In the genomic region with DNA sequence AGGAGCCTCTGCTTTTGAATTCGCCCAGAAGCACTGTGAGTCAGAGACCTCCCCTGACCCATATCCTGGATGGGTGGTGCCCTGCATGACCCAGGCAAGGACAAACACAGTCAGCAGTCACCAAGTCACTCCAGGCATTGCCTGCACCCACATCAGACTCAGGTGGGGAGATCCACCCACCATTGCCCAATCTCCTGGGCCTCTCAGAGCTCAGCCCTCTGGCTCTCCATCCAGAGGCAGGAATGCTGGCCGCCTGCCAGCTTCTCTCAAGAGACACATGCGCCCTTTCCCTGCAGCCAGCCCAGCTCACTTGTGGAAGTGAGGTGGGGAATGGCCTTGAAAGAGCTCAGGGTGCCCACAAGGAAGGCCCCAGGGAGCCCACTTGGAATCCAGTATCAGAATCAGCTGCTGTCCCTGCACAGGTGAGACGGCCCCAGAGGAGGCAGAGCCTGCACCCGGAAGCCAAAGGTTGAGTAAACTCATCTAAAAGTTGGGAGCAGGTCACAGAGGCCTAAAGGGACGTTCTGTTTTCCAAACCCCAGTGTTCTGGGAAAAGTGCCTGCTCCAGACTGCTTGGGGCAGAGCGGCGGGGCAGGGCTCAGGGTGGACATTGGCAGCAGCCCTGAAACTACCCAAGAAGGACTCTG, we compare ENCODE assay signal across 8 cellular contexts.
DNase-seq lines count a peak whose midpoint lies in the region; ATAC-seq and TF ChIP-seq lines count a peak whose summit lies in the region.

No MANE protein-coding gene starts in this region.

- DNase-seq in AG20443 (ENCODE audit: low spot score): peak; percentile 52
- DNase-seq in NCI-H1105 treated with DMSO at 0.1 percent for 48 hours (lab: John Stamatoyannopoulos, UW): peak; percentile 84
- DNase-seq in ascending aorta (ENCODE audit: low spot score in 2 of 2): peak; percentile 59 to 95
- peak in 29 of 51 donors; percentile 19 to 70 (median 46) for DNase-seq in hypothalamus (lab: John Stamatoyannopoulos, UW)
- peak; percentile 57 for DNase-seq in superior temporal gyrus (ENCODE audit: extremely low spot score)
- no peak for DNase-seq in stimulated activated CD4-positive, alpha-beta T cell treated with anti-CD3 and anti-CD28 coated beads, Interleukin-4, amount 100 ng/mL, for 1 hour
- no peak for DNase-seq in activated T-cell treated with anti-CD3 and anti-CD28 coated beads for 4 hours

- no peaks in the 10 kb centered on the region for H3K9me3 ChIP-seq in ascending aorta

- TF ChIP-seq CTCF in ascending aorta (IDR thresholded peaks at IDR 0.05): no peak

- intact Hi-C loops in ascending aorta (cut with DNase I): loop anchor here (2.0 to 5.0 kb wide), 2 partner anchors 15 to 36 kb away; no protein-coding TSS in a partner anchor

- H3K27me3 ChIP-seq in ascending aorta: no peaks in the 10 kb centered on the region

- no peak for ATAC-seq in GM18867 (IDR thresholded peaks at IDR 0.05; ENCODE audit: unreplicated experiment)

- H3K4me1 ChIP-seq in ascending aorta: peaks cover 4 to 33% of the 10 kb centered on the region in 2 donors

- peak overlapping the region; percentile 86 to 91 for H3K27ac ChIP-seq in ascending aorta

- H3K36me3 ChIP-seq in ascending aorta: peaks cover 5 to 15% of the 10 kb centered on the region in 2 donors

- no peak overlapping the region for H3K4me3 ChIP-seq in ascending aorta

Comparison
In these comparisons a context has a peak if more than half of its experiments do, and no peak if none do; other contexts are left out.
1. DNase-seq: peak in AG20443 (single experiment), NCI-H1105 treated with DMSO at 0.1 percent for 48 hours (single experiment), ascending aorta (2 of 2), hypothalamus (29 of 51) and superior temporal gyrus (single experiment); none in stimulated activated CD4-positive, alpha-beta T cell treated with anti-CD3 and anti-CD28 coated beads, Interleukin-4, amount 100 ng/mL, for 1 hour (single experiment) and activated T-cell treated with anti-CD3 and anti-CD28 coated beads for 4 hours (single experiment).